Comparison of ENCODE assay signal across 8 cellular contexts in the genomic region with DNA sequence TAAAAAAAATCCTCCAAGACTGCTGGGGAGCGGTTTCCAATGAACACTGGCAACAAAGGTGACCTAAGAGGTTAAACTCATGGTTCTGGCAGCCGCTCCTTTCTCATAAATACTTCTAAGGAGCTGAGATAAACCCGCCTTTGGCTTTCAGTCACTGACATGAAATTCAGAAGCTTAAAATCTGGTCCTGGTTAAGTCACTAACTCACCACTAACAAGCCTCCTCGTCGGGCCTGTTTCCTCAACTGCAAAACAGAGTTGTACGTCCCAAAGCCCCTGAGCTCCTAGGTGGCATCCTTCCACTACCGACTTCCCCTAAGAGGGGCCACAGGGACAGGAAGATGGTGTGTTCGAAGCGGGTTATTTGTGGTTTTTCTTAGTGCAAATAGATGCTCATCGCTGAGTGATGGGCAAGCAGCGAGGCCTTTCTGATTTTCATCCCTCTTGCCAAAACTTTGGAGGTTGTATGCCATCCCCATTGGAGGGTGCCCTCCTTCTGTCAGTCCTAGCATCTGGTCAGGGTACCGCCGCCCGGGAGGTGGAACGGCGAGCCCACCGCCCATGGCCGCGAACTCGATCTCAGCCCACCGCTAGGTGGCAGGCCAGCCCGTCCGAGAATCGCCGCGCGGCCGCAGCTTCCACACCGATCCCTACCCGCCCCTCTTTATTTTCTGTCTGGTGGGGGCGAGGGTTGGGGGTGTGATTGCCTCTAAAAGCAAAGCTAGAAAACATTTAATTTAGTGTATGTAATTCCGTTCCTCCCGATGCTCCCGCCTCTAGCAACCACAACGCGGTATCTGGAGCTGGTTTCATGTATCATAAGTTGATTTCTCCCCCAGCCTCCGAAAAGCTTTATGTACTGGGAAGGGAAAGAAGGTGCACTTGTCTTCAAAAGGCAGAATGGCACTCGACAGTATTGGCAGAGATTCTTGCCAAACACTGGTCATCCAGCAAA. TPM values are rescaled to one million over a fixed set of nuclear protein-coding genes. Genes with fewer than 3 reads are reported as not detected.
DNase-seq lines count a peak whose midpoint lies in the region; ATAC-seq and TF ChIP-seq lines count a peak whose summit lies in the region.

No MANE protein-coding gene starts in this region.

- peaks cover 44% of the 10 kb centered on the region for H3K4me1 Mint-ChIP-seq in endothelial cell (ENCODE audit: unreplicated experiment)

- WGBS in mesodermal cell (ENCODE audit: insufficient coverage in 2 of 2), 2 experiments: 20 to 23% methylated on average over 11 to 18 of the region's 38 CpGs

- peak overlapping the region; percentile 97 for H3K4me3 Mint-ChIP-seq in endothelial cell (ENCODE audit: unreplicated experiment)

- H3K9me3 ChIP-seq in mesodermal cell (ENCODE audit: control insufficient read depth, low read length): no peaks in the 10 kb centered on the region

- no peaks in the 10 kb centered on the region for H3K36me3 Mint-ChIP-seq in endothelial cell (ENCODE audit: low read depth, unreplicated experiment)

- peak overlapping the region; percentile 39 for H3K4me3 ChIP-seq in mesodermal cell (ENCODE audit: extremely low read depth, insufficient read depth, low read length, poor library complexity, severe bottlenecking)

- no peaks in the 10 kb centered on the region for H3K36me3 ChIP-seq in mesodermal cell (ENCODE audit: control insufficient read depth, insufficient read depth, low read length)

- DNase-seq in NK-92 treated with Interleukin-12 subunit alpha and Interleukin-12 subunit beta, amount 100 ng/mL, for 24 hours (lab: John Stamatoyannopoulos, UW): peak; percentile 70
- no peak for DNase-seq in NK-92 (lab: John Stamatoyannopoulos, UW; ENCODE audit: unreplicated experiment)
- peak; percentile 4 for DNase-seq in NCI-H524 treated with DMSO at 0.1 percent for 48 hours (lab: John Stamatoyannopoulos, UW)
- DNase-seq in activated T-cell treated with anti-CD3 and anti-CD28 coated beads for 1 hour (ENCODE audit: low read depth): peak; percentile 64
- DNase-seq in endothelial cell (ENCODE audit: low spot score): peak; percentile 80
- DNase-seq in stimulated activated CD8-positive, alpha-beta memory T cell treated with anti-CD3 and anti-CD28 coated beads, Interleukin-15, amount 100 ng/mL, for 1 hour (ENCODE audit: low read depth): peak; percentile 51

- TF ChIP-seq CTCF in endothelial cell (IDR thresholded peaks at IDR 0.05; ENCODE audit: unreplicated experiment): peak; percentile 94

- peak overlapping the region; percentile 57 for H3K27ac Mint-ChIP-seq in endothelial cell (ENCODE audit: unreplicated experiment)

- H3K4me1 ChIP-seq in mesodermal cell (ENCODE audit: control insufficient read depth, insufficient read depth, low read length, poor library complexity, severe bottlenecking): peaks cover 33% of the 10 kb centered on the region

- no peak for ATAC-seq in GM18867 (IDR thresholded peaks at IDR 0.05; ENCODE audit: unreplicated experiment)

- H3K27me3 Mint-ChIP-seq in endothelial cell (ENCODE audit: unreplicated experiment): peaks cover 4% of the 10 kb centered on the region

- no peaks in the 10 kb centered on the region for H3K9me3 Mint-ChIP-seq in endothelial cell (ENCODE audit: unreplicated experiment)

- peak overlapping the region; percentile 92 for H3K27ac ChIP-seq in mesodermal cell (ENCODE audit: low read depth, low read length, severe bottlenecking)

RNA-seq across cellular contexts. Expression of a gene that starts 4.5 kb away (rescaled TPM):
- 7.6 TPM for total RNA-seq in endothelial cell (ENCODE audit: unreplicated experiment)
- polyA plus RNA-seq in mesodermal cell (2013, experiment 1 of 2): 25.4 TPM
- 18.0 TPM for polyA plus RNA-seq in mesodermal cell (2013, experiment 2 of 2)

RNA-seq across cellular contexts. Expression of a gene that starts 38.4 kb away (rescaled TPM):
- not detected for total RNA-seq in endothelial cell (ENCODE audit: unreplicated experiment)
- polyA plus RNA-seq in mesodermal cell (2013, experiment 1 of 2): not detected
- not detected for polyA plus RNA-seq in mesodermal cell (2013, experiment 2 of 2)
